Comparison of ENCODE assay signal across 8 cellular contexts in genomic region chr11:90223248-90223585, GRCh38. TPM values are rescaled to one million over a fixed set of nuclear protein-coding genes. Genes with fewer than 3 reads are reported as not detected.
DNase-seq lines count a peak whose midpoint lies in the region; ATAC-seq and TF ChIP-seq lines count a peak whose summit lies in the region.

No MANE protein-coding gene starts in this region.

- H2AFZ ChIP-seq in KMS-11 (ENCODE audit: low read depth) = peak overlapping the region; percentile 81

- H3K9me3 ChIP-seq in ectodermal cell (ENCODE audit: control insufficient read depth, low read length) = no peaks in the 10 kb centered on the region

- H3K4me3 Mint-ChIP-seq in activated T-cell treated with anti-CD3 and anti-CD28 coated beads, Interleukin-2, amount 50 U/mL, for 24 hours = peak overlapping the region; percentile 99
- H3K4me3 Mint-ChIP-seq in naive thymus-derived CD8-positive, alpha-beta T cell = peak overlapping the region; percentile 90 to 100 (median 99)

- ATAC-seq in naive thymus-derived CD8-positive, alpha-beta T cell = peak; percentile 74 to 76

- H3K27me3 ChIP-seq in KMS-11 (ENCODE audit: insufficient read depth, low read depth) (no peaks in the 10 kb centered on the region), ectodermal cell (ENCODE audit: control insufficient read depth, insufficient read depth, low read length, poor library complexity, severe bottlenecking) (no peaks in the 10 kb centered on the region)

- peaks cover 50% of the 10 kb centered on the region for H3K36me3 Mint-ChIP-seq in activated T-cell treated with anti-CD3 and anti-CD28 coated beads, Interleukin-2, amount 50 U/mL, for 24 hours (ENCODE audit: low read depth)
- peaks cover 0 to 8% (median under 1%) of the 10 kb centered on the region in 3 donors for H3K36me3 Mint-ChIP-seq in naive thymus-derived CD8-positive, alpha-beta T cell

- H3K27ac Mint-ChIP-seq in activated T-cell treated with anti-CD3 and anti-CD28 coated beads, Interleukin-2, amount 50 U/mL, for 24 hours = peak overlapping the region; percentile 98
- H3K27ac Mint-ChIP-seq in naive thymus-derived CD8-positive, alpha-beta T cell = peak overlapping the region; percentile 94 to 99 (median 96)

- no peaks in the 10 kb centered on the region for H3K36me3 ChIP-seq in KMS-11 (ENCODE audit: insufficient read depth)
- no peaks in the 10 kb centered on the region for H3K36me3 ChIP-seq in ectodermal cell (ENCODE audit: control insufficient read depth, insufficient read depth, low read length)

- 1 to 2% methylated on average over 11 to 12 of the region's 12 CpGs for WGBS in ectodermal cell, 2 experiments

- H3K4me3 ChIP-seq in KMS-11 (IDR thresholded peaks at IDR 0.05; ENCODE audit: insufficient read depth, low read depth, low read length) (no peak overlapping the region), ectodermal cell (ENCODE audit: insufficient read depth, low read depth, low read length) (peak overlapping the region; percentile 78)

- peak overlapping the region; percentile 67; the same call in 1 of the 2 replicates for H3K9ac ChIP-seq in KMS-11

- H3K27ac ChIP-seq in KMS-11 = peak overlapping the region; percentile 36; the same call in 1 of the 2 replicates
- H3K27ac ChIP-seq in ectodermal cell (ENCODE audit: insufficient read depth, low read depth, low read length, poor library complexity, severe bottlenecking) = no peak overlapping the region

- no peaks in the 10 kb centered on the region for H3K9me3 Mint-ChIP-seq in activated T-cell treated with anti-CD3 and anti-CD28 coated beads, Interleukin-2, amount 50 U/mL, for 24 hours
- peaks cover 0 to under 1% (median 0%) of the 10 kb centered on the region in 9 donors for H3K9me3 Mint-ChIP-seq in naive thymus-derived CD8-positive, alpha-beta T cell

- H3K79me2 ChIP-seq in KMS-11 (ENCODE audit: insufficient read depth, low read depth) = peaks cover 40% of the 10 kb centered on the region

- H3K4me2 ChIP-seq in KMS-11 = peak overlapping the region; percentile 68

- no peak for TF ChIP-seq CTCF in KMS-11 (conservative IDR thresholded peaks at IDR 0.05; ENCODE audit: low read depth, low read length)

- peaks cover 54% of the 10 kb centered on the region for H3K4me1 Mint-ChIP-seq in activated T-cell treated with anti-CD3 and anti-CD28 coated beads, Interleukin-2, amount 50 U/mL, for 24 hours (ENCODE audit: low read depth)
- H3K4me1 Mint-ChIP-seq in naive thymus-derived CD8-positive, alpha-beta T cell = peaks cover 26 to 58% (median 53%) of the 10 kb centered on the region in 4 donors

- H3K4me1 ChIP-seq in KMS-11 (ENCODE audit: low read depth, poor library complexity, severe bottlenecking) = peaks cover 8% of the 10 kb centered on the region
- peaks cover 6% of the 10 kb centered on the region for H3K4me1 ChIP-seq in ectodermal cell (ENCODE audit: control insufficient read depth, insufficient read depth, low read length)

- POLR2A ChIA-PET in naive thymus-derived CD8-positive, alpha-beta T cell (lab: Charles Lee) = no interaction called here

- no peaks in the 10 kb centered on the region for H4K20me1 ChIP-seq in KMS-11 (ENCODE audit: insufficient read depth)

- no peaks in the 10 kb centered on the region for H3K27me3 Mint-ChIP-seq in activated T-cell treated with anti-CD3 and anti-CD28 coated beads, Interleukin-2, amount 50 U/mL, for 24 hours
- H3K27me3 Mint-ChIP-seq in naive thymus-derived CD8-positive, alpha-beta T cell = peaks cover 0 to 1% (median 0%) of the 10 kb centered on the region in 5 donors

- DNase-seq in activated T-cell treated with anti-CD3 and anti-CD28 coated beads, Interleukin-2, amount 50 U/mL, for 24 hours = no peak
- DNase-seq in activated T-cell treated with anti-CD3 and anti-CD28 coated beads for 4 hours = no peak
- DNase-seq in naive thymus-derived CD8-positive, alpha-beta T cell = no peak
- no peak for DNase-seq in cerebellum (ENCODE audit: low spot score)
- DNase-seq in occipital lobe (lab: John Stamatoyannopoulos, UW) = no peak
- DNase-seq in hypothalamus (lab: John Stamatoyannopoulos, UW) = no peak

RNA-seq across cellular contexts. Expression of gene CHORDC1, which starts 0.4 kb away (rescaled TPM):
- polyA plus RNA-seq in ectodermal cell (2013, experiment 1 of 4) = 57.2 TPM
- polyA plus RNA-seq in ectodermal cell (2013, experiment 2 of 4) = 45.8 TPM
- 38.1 TPM for polyA plus RNA-seq in ectodermal cell (2013, experiment 3 of 4)
- polyA plus RNA-seq in ectodermal cell (2013, experiment 4 of 4) = 41.8 TPM
- total RNA-seq in naive thymus-derived CD8-positive, alpha-beta T cell = 10 to 100 TPM; 77.9 to 83.8 TPM
- polyA plus RNA-seq in naive thymus-derived CD8-positive, alpha-beta T cell = 10 to 100 TPM; 12.8 to 27.4 (median 21.1) TPM
- total RNA-seq in cerebellum (57.7 TPM), occipital lobe (68.9 TPM)
